ENCODE assay signal across 8 cellular contexts in genomic region chr17:17043668-17044226, GRCh38.
DNase-seq lines count a peak whose midpoint lies in the region; ATAC-seq, FAIRE-seq and TF ChIP-seq lines count a peak whose summit lies in the region.

No MANE protein-coding gene starts in this region.

- H3K27me3 ChIP-seq in neutrophil, result peaks cover 29% of the 10 kb centered on the region

- ATAC-seq in GM19467 (IDR thresholded peaks at IDR 0.05; ENCODE audit: unreplicated experiment), result no peak
- no peak for ATAC-seq in HG02840 (IDR thresholded peaks at IDR 0.05; ENCODE audit: low FRiP score, unreplicated experiment)

- TF ChIP-seq POLR2A in erythroblast (IDR thresholded peaks at IDR 0.05; ENCODE audit: low read length), result no peak

- FAIRE-seq in RCC 7860 (lab: Jason Lieb, UNC), result no peak

- no peaks in the 10 kb centered on the region for H3K36me3 ChIP-seq in neutrophil

- no peak overlapping the region for H3K27ac ChIP-seq in neutrophil

- H3K4me3 ChIP-seq in GM12875 (ENCODE audit: low read depth, low read length) (peak overlapping the region; percentile 55), neutrophil (ENCODE audit: low read depth in 1 of 2, low read length in 1 of 2) (peak overlapping the region; percentile 68 to 80)

- peak; percentile 10 for DNase-seq in RCC 7860 (ENCODE audit: low spot score)
- peak; percentile 27 to 49 for DNase-seq in erythroblast (lab: John Stamatoyannopoulos, UW)
- DNase-seq in germinal center (ENCODE audit: low spot score), result no peak
- DNase-seq in NCI-H2196 treated with DMSO at 0.1 percent for 48 hours (lab: John Stamatoyannopoulos, UW; ENCODE audit: unreplicated experiment), result no peak

- peaks cover 34% of the 10 kb centered on the region in 2 experiments for H3K4me1 ChIP-seq in neutrophil (ENCODE audit: control insufficient read depth in 1 of 2, insufficient read depth in 1 of 2, low read depth in 1 of 2, low read length in 1 of 2)

- H3K9me3 ChIP-seq in neutrophil, result no peaks in the 10 kb centered on the region

- no peak for TF ChIP-seq CTCF in GM12875 (IDR thresholded peaks at IDR 0.05; ENCODE audit: borderline replicate concordance, insufficient read depth, low read depth, low read length)
- TF ChIP-seq CTCF in neutrophil (IDR thresholded peaks at IDR 0.05), result no peak

Comparison
In these comparisons a context has a peak if more than half of its experiments do, and no peak if none do; other contexts are left out.
1. DNase-seq: peak in RCC 7860 (single experiment) and erythroblast (2 of 2); none in germinal center (single experiment) and NCI-H2196 treated with DMSO at 0.1 percent for 48 hours (single experiment).